In genomic region chr14:82431031-82431430, GRCh38 we compare ENCODE assay signal across 23 cellular contexts.
"Had no signal": no experiment of that assay in that cellular context is flagged by ENCODE, and none has a peak within 500 bp of the region (broad histone marks: within the 10 kb centered on the region; RNA-seq: fewer than 3 reads in every experiment).

No MANE protein-coding gene starts in this region.

- H3K4me1 Mint-ChIP-seq: activated CD4-positive, alpha-beta T cell treated with anti-CD3 and anti-CD28 coated beads, Interleukin-2, amount 10 ng/mL, durations not matched to agents 7 days and 5 days; activated naive CD8-positive, alpha-beta T cell treated with anti-CD3 and anti-CD28 coated beads for 36 hours; T-cell had no signal

- H3K36me3 Mint-ChIP-seq: activated CD4-positive, alpha-beta memory T cell treated with anti-CD3 and anti-CD28 coated beads for 36 hours; activated naive CD8-positive, alpha-beta T cell treated with anti-CD3 and anti-CD28 coated beads for 36 hours; T-cell had no signal

- H3K27me3 Mint-ChIP-seq: activated CD4-positive, alpha-beta memory T cell treated with anti-CD3 and anti-CD28 coated beads for 36 hours; activated CD4-positive, alpha-beta T cell treated with anti-CD3 and anti-CD28 coated beads, Interleukin-2, amount 10 ng/mL, durations not matched to agents 7 days and 5 days; activated naive CD8-positive, alpha-beta T cell treated with anti-CD3 and anti-CD28 coated beads for 36 hours; T-cell had no signal

- H3K4me3 Mint-ChIP-seq: activated CD4-positive, alpha-beta memory T cell treated with anti-CD3 and anti-CD28 coated beads for 36 hours; activated CD4-positive, alpha-beta T cell treated with anti-CD3 and anti-CD28 coated beads, Interleukin-2, amount 10 ng/mL, durations not matched to agents 7 days and 5 days; activated naive CD8-positive, alpha-beta T cell treated with anti-CD3 and anti-CD28 coated beads for 36 hours; activated T-cell treated with anti-CD3 and anti-CD28 coated beads, Interleukin-2, amount 50 U/mL, for 4 hours; T-cell had no signal

- H3K4me3 ChIP-seq: SK-N-MC had no signal

- H3K4me2 ChIP-seq: KMS-11 had no signal

- H3K9ac ChIP-seq: KMS-11 had no signal

- H3K27ac Mint-ChIP-seq: activated CD4-positive, alpha-beta memory T cell treated with anti-CD3 and anti-CD28 coated beads for 36 hours; activated CD4-positive, alpha-beta T cell treated with anti-CD3 and anti-CD28 coated beads, Interleukin-2, amount 10 ng/mL, durations not matched to agents 7 days and 5 days; activated naive CD8-positive, alpha-beta T cell treated with anti-CD3 and anti-CD28 coated beads for 36 hours; T-cell had no signal

- H3K27ac ChIP-seq: KMS-11, SK-N-MC, VCaP had no signal

- H3K9me3 Mint-ChIP-seq: activated CD4-positive, alpha-beta T cell treated with anti-CD3 and anti-CD28 coated beads, Interleukin-2, amount 10 ng/mL, durations not matched to agents 7 days and 5 days had no signal

- DNase-seq: activated CD4-positive, alpha-beta memory T cell treated with anti-CD3 and anti-CD28 coated beads for 36 hours; activated CD4-positive, alpha-beta T cell treated with anti-CD3 and anti-CD28 coated beads, Interleukin-2, amount 10 ng/mL, durations not matched to agents 7 days and 5 days; activated CD4-positive, CD25-positive, alpha-beta regulatory T cell; activated CD8-positive, alpha-beta memory T cell treated with anti-CD3 and anti-CD28 coated beads for 24 hours; activated effector memory CD4-positive, alpha-beta T cell treated with anti-CD3 and anti-CD28 coated beads, Interleukin-2, amount 50 U/mL, for 16 hours; activated naive CD4-positive, alpha-beta T cell treated with Interleukin-2 at 50 U/mL for 16 hours; activated naive CD8-positive, alpha-beta T cell treated with anti-CD3 and anti-CD28 coated beads for 36 hours; activated T-cell treated with anti-CD3 and anti-CD28 coated beads, Interleukin-2, amount 50 U/mL, for 4 hours; cerebellar nuclear complex; NCI-H1092; NCI-H1694 treated with DMSO at 0.1 percent for 48 hours; NCI-H2029 treated with DMSO at 0.1 percent for 48 hours; NCI-H2171; NCI-H226; NCI-H510A treated with DMSO at 0.1 percent for 48 hours; NCI-H774; NK-92 treated with Interleukin-12 subunit alpha and Interleukin-12 subunit beta, amount 100 ng/mL, for 24 hours; OCI-M1; RPMI8226; T-cell had no signal
